1 cellular context compared by ENCODE assay signal in the genomic region with DNA sequence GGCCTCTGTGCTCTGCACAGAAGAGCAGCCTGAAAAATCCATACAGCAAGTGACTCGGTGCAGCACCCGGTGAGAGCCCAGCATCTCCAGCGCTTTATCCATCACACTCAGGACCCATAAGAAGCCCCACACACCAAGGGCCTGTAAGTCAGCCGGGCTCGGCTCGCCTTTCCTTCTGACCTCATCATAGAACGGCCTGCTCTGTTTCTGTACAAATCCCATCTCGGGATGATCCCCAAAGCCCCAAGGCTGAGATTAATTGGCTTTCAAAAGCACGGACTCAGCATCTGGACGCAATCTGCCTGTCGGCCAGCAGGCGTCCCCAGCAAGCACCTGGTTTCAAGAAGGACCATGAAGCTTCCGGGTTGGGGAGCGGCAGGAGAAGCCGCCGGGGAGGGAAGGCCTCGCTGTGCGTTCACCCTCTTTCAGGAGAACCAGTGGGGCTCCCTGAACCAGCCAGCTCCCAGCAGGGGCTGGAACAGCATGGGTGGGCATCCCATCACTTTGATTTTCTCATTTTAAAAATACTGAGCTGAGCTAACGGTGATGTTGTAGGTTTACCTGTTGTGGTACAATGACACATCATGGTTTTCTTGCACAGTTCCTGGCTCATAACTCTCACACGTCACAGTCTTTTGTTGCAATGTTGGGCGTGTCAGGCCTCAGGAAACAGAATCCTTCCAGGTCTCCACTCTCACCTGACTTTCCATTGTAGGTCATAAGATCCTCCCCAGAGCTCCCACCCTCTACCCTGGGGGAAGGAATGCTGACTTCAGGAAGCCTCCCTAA.
TF ChIP-seq lines count a peak whose summit lies in the region.

No MANE protein-coding gene starts in this region.

TF ChIP-seq in WTC11, 78 proteins besides CTCF, POLR2A, EP300 and RAD21 (continued from another document):
- TF ChIP-seq IRF2 (CRISPR knock-in tag; IDR thresholded peaks at IDR 0.05; ENCODE audit: borderline replicate concordance, low read depth) = no peak
